23 cellular contexts compared by ENCODE assay signal in the genomic region with DNA sequence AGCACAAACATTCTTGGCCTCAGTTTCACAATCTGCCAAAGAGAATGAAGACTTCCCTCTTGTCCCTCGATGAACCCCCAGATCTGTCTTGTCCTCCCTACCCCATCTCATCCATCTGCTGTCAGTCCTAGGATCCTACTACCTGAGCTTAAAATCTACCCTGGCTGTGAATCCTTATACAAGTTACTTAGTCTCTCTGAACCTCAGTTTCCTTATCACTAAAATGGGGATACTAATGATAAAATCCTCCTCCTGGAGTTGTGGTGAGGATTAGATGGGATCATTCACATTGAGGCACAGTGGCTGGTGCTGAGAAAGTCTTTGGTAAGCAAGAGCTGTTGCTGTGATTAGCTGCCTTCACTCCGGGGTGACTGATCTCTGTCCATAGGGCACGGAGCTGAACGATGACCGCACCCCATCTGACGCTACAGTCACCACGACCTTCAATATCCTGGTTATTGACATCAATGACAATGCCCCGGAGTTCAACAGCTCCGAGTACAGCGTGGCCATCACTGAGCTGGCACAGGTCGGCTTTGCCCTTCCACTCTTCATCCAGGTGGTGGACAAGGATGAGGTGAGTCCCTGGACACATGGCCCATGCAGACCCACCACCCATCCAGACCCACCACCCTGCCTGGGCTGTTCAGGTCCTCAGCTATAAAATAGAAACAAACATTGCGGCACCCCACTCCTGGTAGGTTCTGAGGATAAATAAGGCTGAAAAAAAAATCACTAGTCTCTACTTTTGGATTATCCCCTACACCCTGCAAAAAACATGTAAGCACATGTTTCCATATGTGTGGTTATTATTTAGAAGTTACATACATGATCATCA.
"Had no signal": no experiment of that assay in that cellular context is flagged by ENCODE, and none has a peak within 500 bp of the region (broad histone marks: within the 10 kb centered on the region; RNA-seq: fewer than 3 reads in every experiment).

No MANE protein-coding gene starts in this region.

- H3K27ac ChIP-seq: brain microvascular endothelial cell, cardiac muscle cell, KMS-11 had no signal

- H3K9ac ChIP-seq: KMS-11 had no signal

- DNase-seq: activated B cell treated with CpG ODN at 0.5 μM for 24 hours; activated CD4-positive, alpha-beta memory T cell treated with anti-CD3 and anti-CD28 coated beads for 36 hours; activated CD4-positive, alpha-beta T cell treated with anti-CD3 and anti-CD28 coated beads for 1 hour; activated CD4-positive, alpha-beta T cell treated with anti-CD3 and anti-CD28 coated beads, Interleukin-2, amount 10 ng/mL, durations not matched to agents 24 days and 14 days; activated CD8-positive, alpha-beta memory T cell treated with anti-CD3 and anti-CD28 coated beads for 24 hours; activated effector memory CD4-positive, alpha-beta T cell treated with anti-CD3 and anti-CD28 coated beads, Interleukin-2, amount 50 U/mL, for 16 hours; activated naive CD4-positive, alpha-beta T cell treated with anti-CD3 and anti-CD28 coated beads for 36 hours; activated naive CD8-positive, alpha-beta T cell treated with anti-CD3 and anti-CD28 coated beads for 36 hours; activated T-cell treated with anti-CD3 and anti-CD28 coated beads, Interleukin-2, amount 50 U/mL, for 4 hours; brain microvascular endothelial cell; NCI-H1092; NCI-H1417 treated with DMSO at 0.1 percent for 48 hours; NCI-H187; NCI-H2081 treated with DMSO at 0.1 percent for 48 hours; NCI-H446; NCI-H524; SHP77 treated with DMSO at 0.1 percent for 48 hours; T-helper 2 cell; T1000 had no signal

- H3K4me3 ChIP-seq: cardiac muscle cell had no signal

- ATAC-seq: activated T-cell treated with anti-CD3 and anti-CD28 coated beads, Interleukin-2, amount 50 U/mL, for 4 hours had no signal

- H3K27me3 ChIP-seq: brain microvascular endothelial cell, cardiac muscle cell had no signal

- H3K36me3 ChIP-seq: brain microvascular endothelial cell, cardiac muscle cell had no signal

- H3K4me2 ChIP-seq: KMS-11 had no signal

- FAIRE-seq: RCC 7860, TTC549 had no signal
